18 cellular contexts compared by ENCODE assay signal in genomic region chr13:66513728-66514127, GRCh38.
A peak's percentile ranks its signal among the peaks of the same experiment; 100 is the strongest.
DNase-seq lines count a peak whose midpoint lies in the region; FAIRE-seq and TF ChIP-seq lines count a peak whose summit lies in the region.
"Had no signal": no experiment of that assay in that cellular context is flagged by ENCODE, and none has a peak within 500 bp of the region (broad histone marks: within the 10 kb centered on the region; RNA-seq: fewer than 3 reads in every experiment).

No MANE protein-coding gene starts in this region.

- TF ChIP-seq EP300 in SK-N-SH (IDR thresholded peaks at IDR 0.05; ENCODE audit: borderline replicate concordance in 1 of 2, low read depth in 1 of 2, low read length in 1 of 2), result no peak

- no peaks in the 10 kb centered on the region for H3K9me3 Mint-ChIP-seq in neural progenitor cell
- H3K9me3 Mint-ChIP-seq: stimulated activated naive B cell treated with anti-CD40 and anti-IgM and Interleukin-4, amounts not matched to agents 10 μg/mL and 1 μg/mL and 100 μg/mL, for 72 hours had no signal

- H3K27ac ChIP-seq in SK-N-SH (ENCODE audit: low read depth in 2 of 2, low read length in 1 of 2) (peak overlapping the region; percentile 20 to 39; a peak in 2 of 4 replicates), neural progenitor cell (no peak overlapping the region)
- H3K27ac ChIP-seq: left lung, parathyroid adenoma had no signal

- peaks cover 9% of the 10 kb centered on the region for H3K4me1 Mint-ChIP-seq in neural progenitor cell
- H3K4me1 Mint-ChIP-seq: activated CD4-positive, alpha-beta T cell treated with anti-CD3 and anti-CD28 coated beads for 36 hours had no signal

- DNase-seq in ELR (ENCODE audit: low read depth) (peak; percentile 14), SK-N-SH (no peak), epithelial cell of esophagus (ENCODE audit: low read depth) (peak; percentile 17), neural progenitor cell (ENCODE audit: low spot score) (no peak), activated gamma-delta T cell (lab: John Stamatoyannopoulos, UW) (no peak), NCI-H526 (lab: John Stamatoyannopoulos, UW) (no peak), HTR-8/SVneo (ENCODE audit: insufficient read length, low spot score) (no peak)
- no peak for DNase-seq in stimulated activated naive CD4-positive, alpha-beta T cell treated with Interleukin-2 at 50 U/mL for 16 hours (lab: John Stamatoyannopoulos, UW)
- DNase-seq: activated CD4-positive, alpha-beta T cell treated with anti-CD3 and anti-CD28 coated beads for 36 hours; left lung; NCI-H1436 treated with DMSO at 0.1 percent for 48 hours; NCI-H345; Right ventricle myocardium superior; stimulated activated naive B cell treated with anti-CD40 and anti-IgM and Interleukin-4, amounts not matched to agents 10 μg/mL and 1 μg/mL and 100 μg/mL, for 72 hours had no signal

- H4K20me1 ChIP-seq in SK-N-SH (ENCODE audit: insufficient read depth), result no peaks in the 10 kb centered on the region
- no peaks in the 10 kb centered on the region for H4K20me1 ChIP-seq in neural progenitor cell (ENCODE audit: low read depth)

- POLR2A ChIA-PET in SK-N-SH (lab: Yijun Ruan, JAX), result interaction anchor here (0.6 kb wide), 1 partner anchor 27 kb away, joined by 3 read pairs; no protein-coding TSS in a partner anchor

- 17% methylated on average over 2 of the region's 2 CpGs for WGBS in SK-N-SH (ENCODE audit: low lambda C conversion rate)

- TF ChIP-seq CTCF in SK-N-SH (IDR thresholded peaks at IDR 0.05), result no peak
- no peak for TF ChIP-seq CTCF in epithelial cell of esophagus (IDR thresholded peaks at IDR 0.05; ENCODE audit: insufficient read depth, low read depth, low read length, missing control alignments)
- no peak for TF ChIP-seq CTCF in neural progenitor cell (IDR thresholded peaks at IDR 0.05)

- H3K4me1 ChIP-seq in SK-N-SH (ENCODE audit: control insufficient read depth in 1 of 2, insufficient read depth in 2 of 2, low read depth in 1 of 2, low read length in 1 of 2), result peaks cover 3 to 5% of the 10 kb centered on the region in 2 experiments; a peak in 3 of 4 replicates
- peaks cover 4% of the 10 kb centered on the region for H3K4me1 ChIP-seq in neural progenitor cell
- H3K4me1 ChIP-seq: left lung, parathyroid adenoma had no signal

- no peaks in the 10 kb centered on the region for H3K9me2 ChIP-seq in SK-N-SH

- H2AFZ ChIP-seq in SK-N-SH (ENCODE audit: low read depth), result 0 out of 2 replicates have a peak overlapping the region, but pooled peaks have one; percentile 25
- H2AFZ ChIP-seq in neural progenitor cell (replicated peaks), result peak overlapping the region; percentile 38
- H2AFZ ChIP-seq: parathyroid adenoma had no signal

- no peaks in the 10 kb centered on the region for H3K36me3 Mint-ChIP-seq in neural progenitor cell
- H3K36me3 Mint-ChIP-seq: stimulated activated naive B cell treated with anti-CD40 and anti-IgM and Interleukin-4, amounts not matched to agents 10 μg/mL and 1 μg/mL and 100 μg/mL, for 72 hours had no signal

- TF ChIP-seq RAD21 in SK-N-SH (IDR thresholded peaks at IDR 0.05; ENCODE audit: low read length), result no peak

- H3K36me3 ChIP-seq in SK-N-SH (replicated peaks in 1 of 2; ENCODE audit: control insufficient read depth in 1 of 2, insufficient read depth in 2 of 2, low read length in 1 of 2) (no peaks in the 10 kb centered on the region), neural progenitor cell (no peaks in the 10 kb centered on the region)
- H3K36me3 ChIP-seq: left lung had no signal

- no peak for FAIRE-seq in HTR-8/SVneo (lab: Jason Lieb, UNC)
- FAIRE-seq: GM12891, H54, urothelium cell line had no signal

- H3K4me3 ChIP-seq in SK-N-SH (ENCODE audit: low read depth in 2 of 2, low read length in 1 of 2) (no peak overlapping the region), epithelial cell of esophagus (ENCODE audit: low read length) (no peak overlapping the region), neural progenitor cell (no peak overlapping the region)
- H3K4me3 ChIP-seq: left lung had no signal

- H3K4me2 ChIP-seq in SK-N-SH (no peak overlapping the region), neural progenitor cell (no peak overlapping the region)

- H3K27ac Mint-ChIP-seq in neural progenitor cell, result no peak overlapping the region
- H3K27ac Mint-ChIP-seq: activated CD4-positive, alpha-beta T cell treated with anti-CD3 and anti-CD28 coated beads for 36 hours; stimulated activated naive B cell treated with anti-CD40 and anti-IgM and Interleukin-4, amounts not matched to agents 10 μg/mL and 1 μg/mL and 100 μg/mL, for 72 hours had no signal

- CTCF ChIA-PET in SK-N-SH (lab: Yijun Ruan, JAX), result no interaction called here

- H3K9ac ChIP-seq in SK-N-SH (no peak overlapping the region), neural progenitor cell (no peak overlapping the region)
- H3K9ac ChIP-seq: parathyroid adenoma had no signal

- H3K27me3 Mint-ChIP-seq in neural progenitor cell (ENCODE audit: insufficient read depth, low read depth), result no peaks in the 10 kb centered on the region
- H3K27me3 Mint-ChIP-seq: activated CD4-positive, alpha-beta T cell treated with anti-CD3 and anti-CD28 coated beads for 36 hours; stimulated activated naive B cell treated with anti-CD40 and anti-IgM and Interleukin-4, amounts not matched to agents 10 μg/mL and 1 μg/mL and 100 μg/mL, for 72 hours had no signal

- H3K4me3 Mint-ChIP-seq in neural progenitor cell, result no peak overlapping the region
- H3K4me3 Mint-ChIP-seq: activated CD4-positive, alpha-beta T cell treated with anti-CD3 and anti-CD28 coated beads for 36 hours; stimulated activated naive B cell treated with anti-CD40 and anti-IgM and Interleukin-4, amounts not matched to agents 10 μg/mL and 1 μg/mL and 100 μg/mL, for 72 hours had no signal

- H3K79me2 ChIP-seq in SK-N-SH (ENCODE audit: insufficient read depth) (no peaks in the 10 kb centered on the region), neural progenitor cell (ENCODE audit: low read depth) (no peaks in the 10 kb centered on the region)
- H3K79me2 ChIP-seq: parathyroid adenoma had no signal

- H3F3A ChIP-seq in SK-N-SH (replicated peaks; ENCODE audit: insufficient read depth) (peaks cover 2% of the 10 kb centered on the region), neural progenitor cell (ENCODE audit: low read depth) (no peaks in the 10 kb centered on the region)

- H3K27me3 ChIP-seq in SK-N-SH (ENCODE audit: insufficient read depth) (no peaks in the 10 kb centered on the region), neural progenitor cell (no peaks in the 10 kb centered on the region)
- H3K27me3 ChIP-seq: left lung had no signal

- no peaks in the 10 kb centered on the region for H3K9me3 ChIP-seq in SK-N-SH
- no peaks in the 10 kb centered on the region for H3K9me3 ChIP-seq in neural progenitor cell (ENCODE audit: low read depth)
- H3K9me3 ChIP-seq: left lung had no signal

TF ChIP-seq in SK-N-SH, 30 proteins besides CTCF, POLR2A, EP300 and RAD21:
- TF ChIP-seq RCOR1 (IDR thresholded peaks at IDR 0.05; ENCODE audit: low read length) (no peak), POLR2AphosphoS5 (IDR thresholded peaks at IDR 0.05; ENCODE audit: low read depth, low read length) (no peak), FOXJ3 (CRISPR knock-in tag; IDR thresholded peaks at IDR 0.05) (no peak), MAX (IDR thresholded peaks at IDR 0.05; ENCODE audit: low read depth) (no peak), JUND (IDR thresholded peaks at IDR 0.05) (0 out of 2 replicates have a peak, but pooled peaks have one; percentile 14), FOSL2 (IDR thresholded peaks at IDR 0.05; ENCODE audit: borderline replicate concordance, low read depth) (no peak), PBX3 (IDR thresholded peaks at IDR 0.05) (peak; percentile 48), TCF12 (IDR thresholded peaks at IDR 0.05) (peak; percentile 42), NFIC (IDR thresholded peaks at IDR 0.05; ENCODE audit: borderline replicate concordance) (peak; percentile 33; the same call in 1 of the 2 replicates), ELF1 (IDR thresholded peaks at IDR 0.05) (no peak)

Comparison
In these comparisons a context has a peak if more than half of its experiments do, and no peak if none do; other contexts are left out.
1. DNase-seq: peak in ELR (single experiment) and epithelial cell of esophagus (single experiment); none in SK-N-SH (single experiment), neural progenitor cell (single experiment), activated gamma-delta T cell (single experiment), NCI-H526 (0 of 2), stimulated activated naive CD4-positive, alpha-beta T cell treated with Interleukin-2 at 50 U/mL for 16 hours (single experiment) and HTR-8/SVneo (single experiment).